In genomic region chr6:35071347-35071994, GRCh38 we compare ENCODE assay signal across 1 cellular context.
TF ChIP-seq lines count a peak whose summit lies in the region.

No MANE protein-coding gene starts in this region.

TF ChIP-seq in GM23338, 12 proteins besides CTCF, POLR2A, EP300 and RAD21 (continued from another document):
- TF ChIP-seq ZNF462 (CRISPR knock-in tag; IDR thresholded peaks at IDR 0.05): no peak
TF ChIP-seq in GM23338: peak in this region for 1.
